Comparison of ENCODE assay signal across 1 cellular context in the genomic region with DNA sequence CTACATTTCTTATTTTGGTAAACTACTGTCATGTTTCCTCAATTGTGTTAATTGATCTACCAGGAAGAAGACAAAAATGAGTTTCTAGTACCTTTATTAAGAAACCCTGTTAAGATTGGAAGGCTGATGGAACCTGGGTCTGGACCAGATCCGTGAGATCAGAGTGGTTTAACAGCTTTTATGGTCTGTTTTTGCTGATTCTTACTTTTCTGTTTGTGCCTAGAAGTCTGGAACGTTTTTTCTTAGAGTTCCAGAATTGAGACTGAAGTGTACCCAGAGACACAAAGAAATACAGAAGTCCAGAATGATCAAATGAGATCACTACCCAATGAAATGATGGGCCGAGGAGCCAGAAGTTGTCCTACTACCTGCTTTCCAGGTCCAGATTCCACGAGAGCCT.
TF ChIP-seq lines count a peak whose summit lies in the region.

No MANE protein-coding gene starts in this region.

TF ChIP-seq in A549, 52 proteins besides CTCF, POLR2A, EP300 and RAD21:
- TF ChIP-seq CHD2 (IDR thresholded peaks at IDR 0.05; ENCODE audit: low read length, partially characterized antibody) (no peak), MAZ (IDR thresholded peaks at IDR 0.05; ENCODE audit: borderline replicate concordance, low read depth, low read length) (no peak), FOXS1 (CRISPR knock-in tag; IDR thresholded peaks at IDR 0.05) (no peak), MAFK (IDR thresholded peaks at IDR 0.05; ENCODE audit: partially characterized antibody) (peak; percentile 48), SREBF2 (IDR thresholded peaks at IDR 0.05) (no peak)
- TF ChIP-seq, protein P1, sequence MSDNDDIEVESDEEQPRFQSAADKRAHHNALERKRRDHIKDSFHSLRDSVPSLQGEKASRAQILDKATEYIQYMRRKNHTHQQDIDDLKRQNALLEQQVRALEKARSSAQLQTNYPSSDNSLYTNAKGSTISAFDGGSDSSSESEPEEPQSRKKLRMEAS (IDR thresholded peaks at IDR 0.05) = no peak
